Comparison of ENCODE assay signal across 8 cellular contexts in the genomic region with DNA sequence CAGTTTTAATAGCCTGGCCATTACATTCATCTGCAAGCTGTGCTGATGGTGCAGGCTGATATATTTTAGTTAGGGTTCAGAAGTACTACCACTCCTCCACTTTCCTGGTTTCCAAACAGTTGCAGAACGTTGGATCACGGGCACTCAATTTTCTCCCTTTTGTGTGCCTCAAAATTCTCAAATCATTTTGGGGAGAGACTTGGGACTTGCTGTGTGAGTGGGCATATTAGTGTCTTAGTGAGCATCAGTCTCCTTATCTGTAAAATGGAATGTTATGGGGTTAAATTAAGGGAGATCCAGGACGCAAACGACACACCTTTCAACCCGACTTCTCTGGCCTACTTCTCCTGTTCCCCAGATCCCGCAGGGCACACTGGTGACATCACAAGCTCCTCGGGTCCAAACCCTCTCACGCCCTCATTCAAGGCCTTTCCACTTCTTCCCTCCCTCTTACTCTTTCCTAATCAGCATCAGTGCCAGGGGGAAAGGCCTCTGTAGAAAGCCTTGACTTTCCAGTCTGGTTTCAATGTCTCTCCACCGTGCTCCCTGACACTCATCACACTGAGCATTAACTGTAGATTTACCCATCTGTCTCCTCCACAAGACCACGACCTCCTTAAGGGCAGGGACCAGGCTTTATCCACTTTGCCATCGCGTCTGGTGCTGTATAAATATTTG. TPM values are rescaled to one million over a fixed set of nuclear protein-coding genes. Genes with fewer than 3 reads are reported as not detected.
DNase-seq lines count a peak whose midpoint lies in the region; ATAC-seq and TF ChIP-seq lines count a peak whose summit lies in the region.

No MANE protein-coding gene starts in this region.

- H4K8ac ChIP-seq in neuronal stem cell (ENCODE audit: low read depth, low read length), result no peak overlapping the region

- peak overlapping the region; percentile 92 for H3K27ac ChIP-seq in neuronal stem cell (replicated peaks; ENCODE audit: low read length)

- H2BK120ac ChIP-seq in neuronal stem cell (ENCODE audit: low read depth, low read length), result no peak overlapping the region

- H3K4ac ChIP-seq in neuronal stem cell (ENCODE audit: low read length), result no peak overlapping the region

- H3K23ac ChIP-seq in neuronal stem cell (ENCODE audit: low read depth, low read length, poor library complexity), result no peak overlapping the region

- H3K18ac ChIP-seq in neuronal stem cell (ENCODE audit: low read length), result no peak overlapping the region

- no peaks in the 10 kb centered on the region for H3K27me3 Mint-ChIP-seq in activated T-cell treated with anti-CD3 and anti-CD28 coated beads, Interleukin-2, amount 50 U/mL, for 24 hours

- peaks cover 3 to 36% of the 10 kb centered on the region in 2 donors for H3K36me3 ChIP-seq in neuronal stem cell (replicated peaks in 1 of 2; ENCODE audit: control insufficient read depth in 2 of 2, insufficient read depth in 2 of 2, low read length in 2 of 2)

- H3K9me3 Mint-ChIP-seq in activated T-cell treated with anti-CD3 and anti-CD28 coated beads, Interleukin-2, amount 50 U/mL, for 24 hours, result no peaks in the 10 kb centered on the region

- no peak overlapping the region for H4K91ac ChIP-seq in neuronal stem cell (ENCODE audit: low read depth, low read length, poor library complexity)

- peak overlapping the region; percentile 91 for H2AFZ ChIP-seq in neuronal stem cell (ENCODE audit: low read length)

- no peak for TF ChIP-seq CTCF in fibroblast of villous mesenchyme (IDR thresholded peaks at IDR 0.05; ENCODE audit: insufficient read depth, low read depth, low read length)

- peak overlapping the region; percentile 62 for H3K4me3 ChIP-seq in fibroblast of villous mesenchyme (ENCODE audit: low read depth, low read length)
- H3K4me3 ChIP-seq in neuronal stem cell (ENCODE audit: low read length in 2 of 2), result peak overlapping the region; percentile 85 to 92

- WGBS in neuronal stem cell (ENCODE audit: extremely low coverage in 2 of 2, insufficient read length in 2 of 2, insufficient replicate concordance in 1 of 2), 2 donors, result no CpG with 5 or more reads among the region's 12 CpGs

- H3K27me3 ChIP-seq in neuronal stem cell (ENCODE audit: control insufficient read depth in 3 of 3, insufficient read depth in 3 of 3, low read depth in 1 of 3, low read length in 3 of 3), result no peaks in the 10 kb centered on the region

- DNase-seq in ELF-1 (ENCODE audit: low read depth, low spot score) (peak; percentile 44), LoVo (ENCODE audit: low spot score) (peak; percentile 20), fibroblast of villous mesenchyme (ENCODE audit: low read depth) (peak; percentile 89), neuronal stem cell (ENCODE audit: low spot score) (no peak)
- DNase-seq in activated T-cell treated with anti-CD3 and anti-CD28 coated beads, Interleukin-2, amount 50 U/mL, for 24 hours, result peak; percentile 48
- DNase-seq in activated CD4-positive, CD25-positive, alpha-beta regulatory T cell (lab: John Stamatoyannopoulos, UW), result no peak

- peak overlapping the region; percentile 78 for H3K4me3 Mint-ChIP-seq in activated T-cell treated with anti-CD3 and anti-CD28 coated beads, Interleukin-2, amount 50 U/mL, for 24 hours

- no peak overlapping the region for H2BK15ac ChIP-seq in neuronal stem cell (ENCODE audit: low read length)

- H3K14ac ChIP-seq in neuronal stem cell (ENCODE audit: low read length), result no peak overlapping the region

- H3K4me1 ChIP-seq in neuronal stem cell (ENCODE audit: control insufficient read depth in 2 of 2, insufficient read depth in 1 of 2, low read depth in 1 of 2, low read length in 2 of 2), result peaks cover 4 to 10% of the 10 kb centered on the region in 2 donors

- peaks cover 47% of the 10 kb centered on the region for H3K36me3 Mint-ChIP-seq in activated T-cell treated with anti-CD3 and anti-CD28 coated beads, Interleukin-2, amount 50 U/mL, for 24 hours (ENCODE audit: low read depth)

- H2BK12ac ChIP-seq in neuronal stem cell (ENCODE audit: low read length), result no peak overlapping the region

- peaks cover 0 to 19% of the 10 kb centered on the region in 2 donors for H3K9me3 ChIP-seq in neuronal stem cell (replicated peaks in 1 of 2; ENCODE audit: control insufficient read depth in 2 of 2, insufficient read depth in 1 of 2, low read depth in 1 of 2, low read length in 2 of 2)

- peak overlapping the region; percentile 88 for H3K27ac Mint-ChIP-seq in activated T-cell treated with anti-CD3 and anti-CD28 coated beads, Interleukin-2, amount 50 U/mL, for 24 hours

- ATAC-seq in HG03097 (IDR thresholded peaks at IDR 0.05; ENCODE audit: low FRiP score, unreplicated experiment), result no peak
- ATAC-seq in GM21447 (IDR thresholded peaks at IDR 0.05; ENCODE audit: unreplicated experiment), result no peak

- H3K4me1 Mint-ChIP-seq in activated T-cell treated with anti-CD3 and anti-CD28 coated beads, Interleukin-2, amount 50 U/mL, for 24 hours (ENCODE audit: low read depth), result peaks cover 41% of the 10 kb centered on the region

- H3K9ac ChIP-seq in neuronal stem cell (ENCODE audit: low read depth, low read length, poor library complexity), result no peak overlapping the region

- no peak overlapping the region for H2AK5ac ChIP-seq in neuronal stem cell (ENCODE audit: low read depth, low read length)

- H3K79me1 ChIP-seq in neuronal stem cell (ENCODE audit: low read depth, low read length), result peaks cover 9% of the 10 kb centered on the region

- no peak overlapping the region for H2BK5ac ChIP-seq in neuronal stem cell (ENCODE audit: low read length)

- H3K4me2 ChIP-seq in neuronal stem cell (ENCODE audit: insufficient read depth, low read length, poor library complexity, severe bottlenecking), result peak overlapping the region; percentile 51

RNA-seq across cellular contexts. Expression of gene PIGP, which starts 1.2 kb away (rescaled TPM):
- total RNA-seq in fibroblast of villous mesenchyme, result 4.5 and 11.2 TPM in 2 replicates
- 32.1 TPM for polyA plus RNA-seq in neuronal stem cell (2013, experiment 1 of 2)
- 31.9 TPM for polyA plus RNA-seq in neuronal stem cell (2013, experiment 2 of 2)

RNA-seq across cellular contexts. Expression of gene TTC3, which starts 1.4 kb away (rescaled TPM):
- 270 and 339 TPM in 2 replicates for total RNA-seq in fibroblast of villous mesenchyme
- 156 TPM for polyA plus RNA-seq in neuronal stem cell (2013, experiment 1 of 2)
- polyA plus RNA-seq in neuronal stem cell (2013, experiment 2 of 2), result 163 TPM

Comparison
In these comparisons a context has a peak if more than half of its experiments do, and no peak if none do; other contexts are left out.
1. DNase-seq: peak in ELF-1 (single experiment), LoVo (single experiment), activated T-cell treated with anti-CD3 and anti-CD28 coated beads, Interleukin-2, amount 50 U/mL, for 24 hours (single experiment) and fibroblast of villous mesenchyme (single experiment); none in neuronal stem cell (single experiment) and activated CD4-positive, CD25-positive, alpha-beta regulatory T cell (0 of 4).